8 cellular contexts compared by ENCODE assay signal in genomic region chr10:43649149-43649523, GRCh38. TPM values are rescaled to one million over a fixed set of nuclear protein-coding genes. Genes with fewer than 3 reads are reported as not detected.
A peak's percentile ranks its signal among the peaks of the same experiment; 100 is the strongest.
DNase-seq lines count a peak whose midpoint lies in the region; ATAC-seq and TF ChIP-seq lines count a peak whose summit lies in the region.

No MANE protein-coding gene starts in this region.

- intact Hi-C loops in sigmoid colon (cut with DNase I), result no loop called here

- H3K27me3 ChIP-seq in WERI-Rb-1 (ENCODE audit: insufficient read depth, low read depth, severe bottlenecking) (no peaks in the 10 kb centered on the region), cardiac muscle cell (no peaks in the 10 kb centered on the region), sigmoid colon (no peaks in the 10 kb centered on the region)

- H3K9me3 ChIP-seq in WERI-Rb-1 (ENCODE audit: severe bottlenecking), result peaks cover 25% of the 10 kb centered on the region
- no peaks in the 10 kb centered on the region for H3K9me3 ChIP-seq in cardiac muscle cell (ENCODE audit: low read depth)
- peaks cover 18 to 26% (median 22%) of the 10 kb centered on the region in 4 donors for H3K9me3 ChIP-seq in sigmoid colon

- H3K4me3 ChIP-seq in AG10803 (ENCODE audit: low read length) (peak overlapping the region; percentile 74), WERI-Rb-1 (ENCODE audit: low read depth, low read length) (peak overlapping the region; percentile 83), cardiac muscle cell (peak overlapping the region; percentile 46), sigmoid colon (peak overlapping the region; percentile 72 to 90 (median 86))

- 16 to 26% methylated on average over 15 of the region's 15 CpGs for WGBS in sigmoid colon, 2 donors

- no peak for TF ChIP-seq EP300 in sigmoid colon (IDR thresholded peaks at IDR 0.05)

- H3K27ac ChIP-seq in WERI-Rb-1 (peak overlapping the region; percentile 83), cardiac muscle cell (no peak overlapping the region), sigmoid colon (peak overlapping the region; percentile 78 to 86 (median 86))

- no peaks in the 10 kb centered on the region for H3K4me1 ChIP-seq in cardiac muscle cell (ENCODE audit: low read depth)
- peaks cover 0 to 17% (median 8%) of the 10 kb centered on the region in 4 donors for H3K4me1 ChIP-seq in sigmoid colon

- H3K36me3 ChIP-seq in WERI-Rb-1 (peaks cover 27% of the 10 kb centered on the region), cardiac muscle cell (peaks cover 11% of the 10 kb centered on the region), sigmoid colon (peaks cover 19 to 27% (median 21%) of the 10 kb centered on the region in 4 donors)

- DNase-seq in AG10803 (ENCODE audit: low read depth) (no peak), HEK293T (ENCODE audit: extremely low spot score) (no peak), WERI-Rb-1 (no peak), cardiac muscle cell (ENCODE audit: low read depth in 1 of 2, low spot score in 1 of 2) (peak in 1 of 2 donors; percentile 61), sigmoid colon (no peak), cerebellar cortex (ENCODE audit: low spot score) (no peak), NCI-H2196 (lab: John Stamatoyannopoulos, UW; ENCODE audit: unreplicated experiment) (no peak)

- no peak for TF ChIP-seq POLR2A in sigmoid colon (IDR thresholded peaks at IDR 0.05)

- no peak for ATAC-seq in GM19328 (IDR thresholded peaks at IDR 0.05; ENCODE audit: unreplicated experiment)

- POLR2A ChIA-PET in HEK293T (lab: Yijun Ruan, JAX), result interaction anchor here (1.0 kb wide), 2 partner anchors 10 to 17 kb away, joined by 3 to 4 read pairs; no protein-coding TSS in a partner anchor

- TF ChIP-seq CTCF in AG10803 (conservative IDR thresholded peaks at IDR 0.05; ENCODE audit: low read length) (no peak), WERI-Rb-1 (IDR thresholded peaks at IDR 0.05; ENCODE audit: low read depth, low read length) (no peak), cardiac muscle cell (IDR thresholded peaks at IDR 0.05; ENCODE audit: low read depth, low read length) (no peak), sigmoid colon (IDR thresholded peaks at IDR 0.05) (no peak)

- CTCF ChIA-PET in HEK293T (lab: Yijun Ruan, JAX), result interaction anchor here (0.9 kb wide), 1 partner anchor 33 kb away, joined by 3 read pairs; no protein-coding TSS in a partner anchor

TF ChIP-seq in HEK293T, 16 proteins besides CTCF, POLR2A, EP300 and RAD21:
- TF ChIP-seq L3MBTL2 (conservative IDR thresholded peaks at IDR 0.05), result peak; percentile 35
- no peak for TF ChIP-seq FOXK2 (IDR thresholded peaks at IDR 0.05)

RNA-seq across cellular contexts. Expression of gene ZNF32, which starts 0.5 kb away (rescaled TPM):
- 32.0 and 42.8 TPM in 2 replicates for total RNA-seq in cardiac muscle cell
- 50.6 and 55.7 TPM in 2 replicates for polyA plus RNA-seq in cardiac muscle cell
- total RNA-seq in sigmoid colon, result 100 to 1,000 TPM in 2 of 4 donors, 10 to 100 TPM in 2; 72.1 to 108 (median 94.6) TPM
- 10 to 100 TPM; 21.3 to 31.2 (median 21.9) TPM for polyA plus RNA-seq in sigmoid colon

RNA-seq across cellular contexts. Expression of gene ZNF485, which starts 42.9 kb away (rescaled TPM):
- total RNA-seq in cardiac muscle cell (2.2 and 2.5 TPM in 2 replicates), sigmoid colon (1 to 10 TPM; 2.2 to 3.8 (median 2.9) TPM)
- polyA plus RNA-seq in cardiac muscle cell (1.0 and 3.5 TPM in 2 replicates), sigmoid colon (1 to 10 TPM in 2 of 3 donors, under 1 TPM in 1; 0.46 to 3.3 (median 1.8) TPM)
